In the genomic region with DNA sequence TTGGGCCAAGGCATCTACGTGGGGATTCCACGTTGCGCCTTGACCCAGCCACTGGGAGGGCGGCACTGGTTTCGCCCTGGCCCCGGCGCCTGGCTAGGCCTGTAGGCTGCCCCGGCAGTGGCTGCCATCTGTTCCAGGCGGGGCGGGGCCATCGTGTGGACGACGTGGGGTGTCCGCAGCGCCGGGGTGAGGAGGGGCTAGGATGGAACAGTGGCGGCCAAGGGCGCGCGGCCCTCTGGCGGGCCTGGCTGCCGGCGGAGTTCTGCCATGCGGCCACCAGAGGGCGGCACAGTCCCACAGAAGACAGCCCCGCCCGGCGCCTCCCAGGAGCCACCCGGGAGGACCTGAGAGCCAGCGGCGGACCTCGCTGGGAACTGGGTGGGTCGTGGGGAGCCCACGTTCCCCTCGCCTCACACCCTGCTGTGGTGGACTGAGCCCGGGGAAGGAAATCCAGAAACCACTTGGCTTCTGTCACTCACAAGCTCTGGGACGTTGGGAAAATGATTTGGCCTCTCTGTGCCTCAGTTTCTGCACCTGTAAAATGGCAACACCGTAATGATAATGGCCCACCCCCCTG, we compare ENCODE assay signal across 8 cellular contexts. TPM values are rescaled to one million over a fixed set of nuclear protein-coding genes. Genes with fewer than 3 reads are reported as not detected.
DNase-seq lines count a peak whose midpoint lies in the region; ATAC-seq and TF ChIP-seq lines count a peak whose summit lies in the region.

No MANE protein-coding gene starts in this region.

- no peaks in the 10 kb centered on the region for H3K4me1 ChIP-seq in adipocyte (ENCODE audit: control insufficient read depth, insufficient read depth, low read length)

- ATAC-seq in left ventricle myocardium superior (peak; percentile 95), sciatic nerve (peak; percentile 91), HG03571 (IDR thresholded peaks at IDR 0.05; ENCODE audit: unreplicated experiment) (no peak), HG02840 (IDR thresholded peaks at IDR 0.05; ENCODE audit: low FRiP score, unreplicated experiment) (no peak)

- no peak overlapping the region for H3K9ac ChIP-seq in adipocyte (ENCODE audit: low read length)

- peak; percentile 92 for TF ChIP-seq CTCF in GM12874 (IDR thresholded peaks at IDR 0.05; ENCODE audit: insufficient read depth, low read depth, low read length)

- intact Hi-C loops in left ventricle myocardium superior (cut with micrococcal nuclease) (loop anchor here (10.0 kb wide), 1 partner anchor 492 kb away; no protein-coding TSS in a partner anchor), sciatic nerve (cut with DNase I) (loop anchor here (5.0 kb wide), 1 partner anchor 475 kb away; no protein-coding TSS in a partner anchor)

- no peaks in the 10 kb centered on the region for H3K9me3 ChIP-seq in adipocyte (ENCODE audit: control insufficient read depth, low read length)

- DNase-seq in MV-4-11 (lab: John Stamatoyannopoulos, UW) (peak; percentile 22), T-helper 2 cell (peak; percentile 45 to 72 (median 65)), adipocyte (ENCODE audit: low read depth) (peak; percentile 87), left ventricle myocardium superior (peak; percentile 85), sciatic nerve (ENCODE audit: low spot score) (peak; percentile 85)

- H3K27me3 ChIP-seq in adipocyte (replicated peaks; ENCODE audit: control insufficient read depth, insufficient read depth, low read length) = peaks cover 45% of the 10 kb centered on the region

- no peak overlapping the region for H3K4me3 ChIP-seq in adipocyte (ENCODE audit: low read length)

- H3K36me3 ChIP-seq in adipocyte (ENCODE audit: control insufficient read depth, insufficient read depth, low read length, severe bottlenecking) = no peaks in the 10 kb centered on the region

RNA-seq across cellular contexts. Expression of a gene that starts 22.6 kb away (rescaled TPM):
- 156 TPM for total RNA-seq in left ventricle myocardium superior
- 69.4 TPM for total RNA-seq in sciatic nerve

Comparison
In these comparisons a context has a peak if more than half of its experiments do, and no peak if none do; other contexts are left out.
1. DNase-seq: peak in every context shown above with its lines; median percentile 87 in adipocyte; 85 in left ventricle myocardium superior; 85 in sciatic nerve; 65 in T-helper 2 cell; 22 in MV-4-11.
2. ATAC-seq: peak in left ventricle myocardium superior (single experiment) and sciatic nerve (single experiment); none in HG03571 (single experiment) and HG02840 (single experiment).